11 cellular contexts compared by ENCODE assay signal in the genomic region with DNA sequence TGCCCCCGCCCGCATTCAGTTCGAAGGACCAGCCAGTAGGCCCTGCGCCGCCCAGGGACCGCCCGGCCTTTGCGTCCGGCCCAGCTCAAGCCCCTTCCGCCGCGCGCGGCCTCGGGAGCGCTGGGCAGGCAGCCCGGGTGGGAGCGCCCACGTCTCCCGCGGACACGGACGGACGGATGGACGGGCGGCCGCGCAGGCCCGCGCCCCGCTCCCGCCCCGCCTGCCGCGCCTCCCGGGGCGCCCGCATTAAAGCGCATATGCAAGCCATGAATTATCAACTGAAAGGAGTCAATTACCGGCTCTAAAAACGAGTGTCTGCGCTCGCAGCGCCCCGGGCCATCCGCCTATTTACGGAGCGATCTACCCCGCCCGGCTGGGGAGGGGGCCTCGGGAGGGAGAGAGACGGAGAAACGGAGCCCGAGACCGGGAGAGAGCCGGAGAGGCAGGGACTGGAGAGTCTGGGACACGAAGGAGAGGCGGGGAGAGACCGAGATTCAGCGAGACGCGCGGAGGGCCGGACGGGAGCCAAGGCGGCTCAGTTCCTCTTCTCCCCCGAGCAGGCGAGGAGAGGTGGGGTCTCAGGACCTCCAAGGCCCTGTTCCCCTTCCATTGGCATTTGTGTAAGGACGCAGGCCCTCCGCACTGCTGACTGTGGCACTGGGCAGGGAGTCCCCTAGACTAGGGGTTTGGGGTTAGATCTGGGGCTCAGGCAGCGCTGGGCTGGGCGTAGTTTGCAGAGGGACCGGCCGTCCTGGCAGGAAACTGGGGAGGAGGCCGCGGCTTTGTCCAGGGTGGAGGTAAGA. TPM values are rescaled to one million over a fixed set of nuclear protein-coding genes. Genes with fewer than 3 reads are reported as not detected.
DNase-seq lines count a peak whose midpoint lies in the region; ATAC-seq, FAIRE-seq and TF ChIP-seq lines count a peak whose summit lies in the region.
"Had no signal": no experiment of that assay in that cellular context is flagged by ENCODE, and none has a peak within 500 bp of the region (broad histone marks: within the 10 kb centered on the region; RNA-seq: fewer than 3 reads in every experiment).

No MANE protein-coding gene starts in this region.

- H3K79me2 ChIP-seq in HepG2 (ENCODE audit: insufficient read depth, low read length) = no peaks in the 10 kb centered on the region
- H3K79me2 ChIP-seq in mammary epithelial cell (ENCODE audit: insufficient read depth, low read length) = no peaks in the 10 kb centered on the region

- H3K27ac Mint-ChIP-seq in stimulated activated naive B cell treated with anti-CD40 and anti-IgM and Interleukin-4, amounts not matched to agents 10 μg/mL and 1 μg/mL and 100 μg/mL, for 72 hours = no peak overlapping the region
- H3K27ac Mint-ChIP-seq: activated CD4-positive, alpha-beta T cell treated with anti-CD3 and anti-CD28 coated beads, Interleukin-2, amount 10 ng/mL, durations not matched to agents 7 days and 5 days had no signal

- H3K9ac ChIP-seq in HepG2 (ENCODE audit: insufficient read depth, low read depth, low read length) (no peak overlapping the region), mammary epithelial cell (ENCODE audit: insufficient read depth, low read length) (no peak overlapping the region)

- peak overlapping the region; percentile 53 to 80 for H3K4me3 Mint-ChIP-seq in stimulated activated naive B cell treated with anti-CD40 and anti-IgM and Interleukin-4, amounts not matched to agents 10 μg/mL and 1 μg/mL and 100 μg/mL, for 72 hours
- H3K4me3 Mint-ChIP-seq: activated CD4-positive, alpha-beta T cell treated with anti-CD3 and anti-CD28 coated beads, Interleukin-2, amount 10 ng/mL, durations not matched to agents 7 days and 5 days had no signal

- POLR2A ChIA-PET in HepG2 (lab: Yijun Ruan, JAX) = no interaction called here

- peaks cover 9 to 25% of the 10 kb centered on the region in 2 donors for H3K4me1 Mint-ChIP-seq in stimulated activated naive B cell treated with anti-CD40 and anti-IgM and Interleukin-4, amounts not matched to agents 10 μg/mL and 1 μg/mL and 100 μg/mL, for 72 hours

- H3K27ac ChIP-seq in HepG2 (ENCODE audit: extremely low read length, insufficient read depth, low read length) (no peak overlapping the region), mammary epithelial cell (ENCODE audit: insufficient read depth, low read depth, low read length) (no peak overlapping the region)
- H3K27ac ChIP-seq: left lung had no signal

- H3K4me2 ChIP-seq in HepG2 (ENCODE audit: low read depth, low read length) = no peak overlapping the region
- H3K4me2 ChIP-seq in mammary epithelial cell (ENCODE audit: insufficient read depth, low read depth, low read length) = no peak overlapping the region

- TF ChIP-seq EP300 in HepG2 (IDR thresholded peaks at IDR 0.05; ENCODE audit: low read depth in 2 of 2, low read length in 2 of 2) = no peak
- TF ChIP-seq EP300 in HepG2 (CRISPR knock-in tag; IDR thresholded peaks at IDR 0.05; ENCODE audit: borderline replicate concordance) = no peak

- H3K4me3 ChIP-seq in choroid plexus epithelial cell (ENCODE audit: low read depth, low read length) (peak overlapping the region; percentile 38), HepG2 (replicated peaks in 1 of 3; ENCODE audit: insufficient read depth in 1 of 3, low read depth in 2 of 3, low read length in 3 of 3) (no peak overlapping the region; a peak in 1 of 6 replicates), mammary epithelial cell (replicated peaks in 1 of 3; ENCODE audit: insufficient read depth in 1 of 3, low read depth in 2 of 3, low read length in 3 of 3) (no peak overlapping the region)

- BruUV-seq in HepG2 (replicated peaks; lab: Mats Ljungman, UMichigan) (no TSS peak), mammary epithelial cell (replicated peaks; lab: Mats Ljungman, UMichigan) (no TSS peak)

- H3K9me3 Mint-ChIP-seq in stimulated activated naive B cell treated with anti-CD40 and anti-IgM and Interleukin-4, amounts not matched to agents 10 μg/mL and 1 μg/mL and 100 μg/mL, for 72 hours = no peaks in the 10 kb centered on the region
- H3K9me3 Mint-ChIP-seq: activated CD4-positive, alpha-beta T cell treated with anti-CD3 and anti-CD28 coated beads, Interleukin-2, amount 10 ng/mL, durations not matched to agents 7 days and 5 days had no signal

- TF ChIP-seq CTCF in choroid plexus epithelial cell (conservative IDR thresholded peaks at IDR 0.05; ENCODE audit: low read depth, low read length) = no peak
- TF ChIP-seq CTCF in HepG2 (CRISPR knock-in tag; IDR thresholded peaks at IDR 0.05) = no peak
- TF ChIP-seq CTCF in omental fat pad (IDR thresholded peaks at IDR 0.05) = no peak
- no peak for TF ChIP-seq CTCF in mammary epithelial cell (conservative IDR thresholded peaks at IDR 0.05 in 1 of 2, IDR thresholded peaks at IDR 0.05 in 1 of 2; ENCODE audit: extremely low read depth in 1 of 2, insufficient read depth in 1 of 2, low read depth in 1 of 2, low read length in 2 of 2)

- WGBS in HepG2 (ENCODE audit: low lambda C conversion rate) = 17% methylated on average over 38 of the region's 76 CpGs
- 40% methylated on average over 9 of the region's 76 CpGs for WGBS in mammary epithelial cell (ENCODE audit: low coverage, missing lambda C conversion rate)

- no peaks in the 10 kb centered on the region for H4K20me1 ChIP-seq in HepG2 (ENCODE audit: insufficient read depth, low read length)
- H4K20me1 ChIP-seq in mammary epithelial cell (ENCODE audit: insufficient read depth, low read length) = peaks cover 1% of the 10 kb centered on the region

- CTCF ChIA-PET in HepG2 (lab: Yijun Ruan, JAX; ENCODE audit: low intra/inter-chr PET ratio, low total read pairs) = interaction anchor here (4.1 kb wide), 1 partner anchor 79 kb away, joined by 37 read pairs; no protein-coding TSS in a partner anchor
- CTCF ChIA-PET in mammary epithelial cell (lab: Charles Lee; ENCODE audit: low non-redundant PET) = no interaction called here

- H3K36me3 Mint-ChIP-seq in stimulated activated naive B cell treated with anti-CD40 and anti-IgM and Interleukin-4, amounts not matched to agents 10 μg/mL and 1 μg/mL and 100 μg/mL, for 72 hours = no peaks in the 10 kb centered on the region

- no peaks in the 10 kb centered on the region for H3K36me3 ChIP-seq in HepG2 (replicated peaks in 1 of 2; ENCODE audit: control insufficient read depth in 1 of 2, insufficient read depth in 2 of 2, low read length in 2 of 2)
- H3K36me3 ChIP-seq in mammary epithelial cell (ENCODE audit: insufficient read depth, low read length) = no peaks in the 10 kb centered on the region
- H3K36me3 ChIP-seq: left lung had no signal

- H3K9me3 ChIP-seq in HepG2 (ENCODE audit: low read length) = no peaks in the 10 kb centered on the region
- H3K9me3 ChIP-seq in mammary epithelial cell (replicated peaks; ENCODE audit: insufficient read depth, low read length) = no peaks in the 10 kb centered on the region
- H3K9me3 ChIP-seq: left lung had no signal

- dilution Hi-C loops in mammary epithelial cell (cut with HindIII; ENCODE audit: low sequenced_read_pairs) = no loop called here

- ATAC-seq in HepG2 (no peak), omental fat pad (ENCODE audit: low FRiP score) (no peak)
- ATAC-seq in stimulated activated naive B cell treated with anti-CD40 and anti-IgM and Interleukin-4, amounts not matched to agents 10 μg/mL and 1 μg/mL and 100 μg/mL, for 72 hours (replicated peaks) = no peak
- ATAC-seq: left lung had no signal

- TF ChIP-seq POLR2A in HepG2 (IDR thresholded peaks at IDR 0.05; ENCODE audit: insufficient read depth in 1 of 2, low read depth in 2 of 2, low read length in 2 of 2) = no peak

- in situ Hi-C loops in HepG2 (cut with HindIII; ENCODE audit: extremely low pct_ligation_motif_present, low pct_unique_long_range_greater_than_20kb) (loop anchor here (5.0 kb wide), 1 partner anchor 79 kb away; no protein-coding TSS in a partner anchor), mammary epithelial cell (cut with MboI; ENCODE audit: low sequenced_read_pairs in 2 of 2) (loop anchor here in 1 of 2 donors (10.0 to 25.0 kb wide), 3 partner anchors 76 to 564 kb away; a partner anchor contains a TSS)

- peaks cover 82 to 94% of the 10 kb centered on the region in 2 donors for H3K27me3 Mint-ChIP-seq in stimulated activated naive B cell treated with anti-CD40 and anti-IgM and Interleukin-4, amounts not matched to agents 10 μg/mL and 1 μg/mL and 100 μg/mL, for 72 hours

- no peak for FAIRE-seq in HepG2 (lab: Jason Lieb, UNC)
- FAIRE-seq: bronchial epithelial cell had no signal

- intact Hi-C loops in HepG2 (cut with micrococcal nuclease; ENCODE audit: unreplicated experiment) = no loop called here
- intact Hi-C loops in posterior vena cava (cut with DNase I) = loop anchor here (1.0 to 5.0 kb wide), 2 partner anchors 79 to 84 kb away; no protein-coding TSS in a partner anchor
- intact Hi-C loops in mammary epithelial cell (cut with micrococcal nuclease) = no loop called here

- DNase-seq in NCI-H1417 (lab: John Stamatoyannopoulos, UW) (peak in 2 of 3 experiments; percentile 79 to 84), NCI-H1417 treated with DMSO at 0.1 percent for 48 hours (lab: John Stamatoyannopoulos, UW) (no peak), choroid plexus epithelial cell (ENCODE audit: low read depth) (no peak), HepG2 (ENCODE audit: low spot score) (no peak), posterior vena cava (ENCODE audit: low spot score) (no peak), omental fat pad (ENCODE audit: low spot score) (no peak), mammary epithelial cell (no peak)
- no peak for DNase-seq in stimulated activated naive B cell treated with anti-CD40 and anti-IgM and Interleukin-4, amounts not matched to agents 10 μg/mL and 1 μg/mL and 100 μg/mL, for 72 hours
- DNase-seq: activated CD4-positive, alpha-beta T cell treated with anti-CD3 and anti-CD28 coated beads, Interleukin-2, amount 10 ng/mL, durations not matched to agents 7 days and 5 days; left lung had no signal

- H3K27me3 ChIP-seq in HepG2 (ENCODE audit: control insufficient read depth in 1 of 2, insufficient read depth in 2 of 2, low read length in 2 of 2) = peaks cover 10 to 82% of the 10 kb centered on the region in 2 experiments
- H3K27me3 ChIP-seq in mammary epithelial cell (ENCODE audit: insufficient read depth, low read length) = peaks cover 15% of the 10 kb centered on the region

- H3K4me1 ChIP-seq in HepG2 (ENCODE audit: insufficient read depth, low read length) = no peaks in the 10 kb centered on the region
- no peaks in the 10 kb centered on the region for H3K4me1 ChIP-seq in mammary epithelial cell (ENCODE audit: insufficient read depth, low read length)

- no peak overlapping the region for H2AFZ ChIP-seq in HepG2 (ENCODE audit: low read length)
- no peak overlapping the region for H2AFZ ChIP-seq in mammary epithelial cell (ENCODE audit: low read depth, low read length)

- TF ChIP-seq RAD21 in HepG2 (CRISPR knock-in tag; IDR thresholded peaks at IDR 0.05) = no peak

RNA-seq across cellular contexts. Expression of a gene that starts 41.3 kb away (rescaled TPM):
- not detected in 2 replicates for total RNA-seq in HepG2 (2016; rRNA removed; fragmentation: Illumina TruSeq; extraction: Trizol)
- not detected in 2 replicates for total RNA-seq in HepG2 (2016; cell fraction: cytosol; rRNA removed; fragmentation: Illumina TruSeq; extraction: Trizol; ENCODE audit: low read depth)
- total RNA-seq in HepG2 (2016; cell fraction: insoluble cytoplasmic fraction; rRNA removed; fragmentation: Illumina TruSeq; extraction: Trizol) = not detected in 2 replicates
- not detected in 2 replicates for total RNA-seq in HepG2 (2016; cell fraction: membrane; rRNA removed; fragmentation: Illumina TruSeq; extraction: Trizol)
- not detected in 2 replicates for total RNA-seq in HepG2 (2016; cell fraction: nucleus; rRNA removed; fragmentation: Illumina TruSeq; extraction: Trizol)
- not detected in 2 replicates for polyA plus RNA-seq in HepG2 (2011; rRNA removed)
- not detected in 2 replicates for polyA plus RNA-seq in HepG2 (2011; cell fraction: cytosol; rRNA removed)
- polyA plus RNA-seq in HepG2 (2011; cell fraction: nucleus; rRNA removed) = not detected in 2 replicates
- polyA plus RNA-seq in HepG2 (2012) = not detected in 2 replicates
- not detected in 2 replicates for polyA plus RNA-seq in HepG2 (2016; cell fraction: cytosol; fragmentation: Illumina TruSeq; extraction: Trizol; ENCODE audit: low read depth)
- polyA plus RNA-seq in HepG2 (2016; cell fraction: insoluble cytoplasmic fraction; fragmentation: Illumina TruSeq; extraction: Trizol; ENCODE audit: low read depth) = not detected in 2 replicates
- not detected in 2 replicates for polyA plus RNA-seq in HepG2 (2016; cell fraction: membrane; fragmentation: Illumina TruSeq; extraction: Trizol; ENCODE audit: low read depth)
- not detected in 2 replicates for polyA plus RNA-seq in HepG2 (2016; cell fraction: nucleus; fragmentation: Illumina TruSeq; extraction: Trizol; ENCODE audit: insufficient read depth, low read depth)
- 1.9 TPM in 1 of 2 replicates, not detected in the other for polyA minus RNA-seq in HepG2 (2011; rRNA and poly(A)+ RNA removed; ENCODE audit: low replicate concordance)
- not detected in 2 replicates for polyA minus RNA-seq in HepG2 (2011; cell fraction: cytosol; rRNA and poly(A)+ RNA removed)
- polyA minus RNA-seq in HepG2 (2011; cell fraction: nucleus; rRNA and poly(A)+ RNA removed) = not detected in 2 replicates
- not detected for total RNA-seq in posterior vena cava
- total RNA-seq in omental fat pad = not detected
- not detected for total RNA-seq in mammary epithelial cell
- not detected for polyA plus RNA-seq in mammary epithelial cell
- polyA minus RNA-seq in mammary epithelial cell = not detected
- total RNA-seq: bronchial epithelial cell, left lung had no signal

RNA-seq across cellular contexts. Expression of a gene that starts 54.2 kb away (rescaled TPM):
- total RNA-seq in HepG2 (2016; rRNA removed; fragmentation: Illumina TruSeq; extraction: Trizol) = 1.5 and 11.0 TPM in 2 replicates
- total RNA-seq in HepG2 (2016; cell fraction: cytosol; rRNA removed; fragmentation: Illumina TruSeq; extraction: Trizol; ENCODE audit: low read depth) = 0.81 and 1.3 TPM in 2 replicates
- 2.5 and 10.2 TPM in 2 replicates for total RNA-seq in HepG2 (2016; cell fraction: insoluble cytoplasmic fraction; rRNA removed; fragmentation: Illumina TruSeq; extraction: Trizol)
- 1.7 and 2.5 TPM in 2 replicates for total RNA-seq in HepG2 (2016; cell fraction: membrane; rRNA removed; fragmentation: Illumina TruSeq; extraction: Trizol)
- 15.1 and 16.3 TPM in 2 replicates for total RNA-seq in HepG2 (2016; cell fraction: nucleus; rRNA removed; fragmentation: Illumina TruSeq; extraction: Trizol)
- polyA plus RNA-seq in HepG2 (2011; rRNA removed) = 5.4 and 7.3 TPM in 2 replicates
- 2.5 TPM in 2 replicates for polyA plus RNA-seq in HepG2 (2011; cell fraction: cytosol; rRNA removed)
- 64.9 and 80.8 TPM in 2 replicates for polyA plus RNA-seq in HepG2 (2011; cell fraction: nucleus; rRNA removed)
- 5.2 and 6.0 TPM in 2 replicates for polyA plus RNA-seq in HepG2 (2012)
- polyA plus RNA-seq in HepG2 (2016; cell fraction: cytosol; fragmentation: Illumina TruSeq; extraction: Trizol; ENCODE audit: low read depth) = 0.85 and 1.2 TPM in 2 replicates
- polyA plus RNA-seq in HepG2 (2016; cell fraction: insoluble cytoplasmic fraction; fragmentation: Illumina TruSeq; extraction: Trizol; ENCODE audit: low read depth) = 1.3 and 2.2 TPM in 2 replicates
- polyA plus RNA-seq in HepG2 (2016; cell fraction: membrane; fragmentation: Illumina TruSeq; extraction: Trizol; ENCODE audit: low read depth) = 1.0 and 1.2 TPM in 2 replicates
- 32.6 and 35.3 TPM in 2 replicates for polyA plus RNA-seq in HepG2 (2016; cell fraction: nucleus; fragmentation: Illumina TruSeq; extraction: Trizol; ENCODE audit: insufficient read depth, low read depth)
- polyA minus RNA-seq in HepG2 (2011; rRNA and poly(A)+ RNA removed; ENCODE audit: low replicate concordance) = 0.47 and 3.4 TPM in 2 replicates
- 1.4 and 1.7 TPM in 2 replicates for polyA minus RNA-seq in HepG2 (2011; cell fraction: cytosol; rRNA and poly(A)+ RNA removed)
- polyA minus RNA-seq in HepG2 (2011; cell fraction: nucleus; rRNA and poly(A)+ RNA removed) = 11.1 and 15.8 TPM in 2 replicates
- total RNA-seq in posterior vena cava = 1 to 10 TPM; 2.2 to 2.4 TPM
- 10 to 100 TPM; 11.5 to 36.4 (median 20.3) TPM for total RNA-seq in omental fat pad
- 10 to 100 TPM; 14.7 to 21.0 TPM for total RNA-seq in mammary epithelial cell
- 4.1 TPM for polyA plus RNA-seq in mammary epithelial cell
- polyA minus RNA-seq in mammary epithelial cell = 5.0 TPM

Comparison
In these comparisons a context has a peak if more than half of its experiments do, and no peak if none do; other contexts are left out.
1. DNase-seq: peak in NCI-H1417 (2 of 3); none in NCI-H1417 treated with DMSO at 0.1 percent for 48 hours (single experiment), choroid plexus epithelial cell (single experiment), HepG2 (single experiment), stimulated activated naive B cell treated with anti-CD40 and anti-IgM and Interleukin-4, amounts not matched to agents 10 μg/mL and 1 μg/mL and 100 μg/mL, for 72 hours (single experiment), posterior vena cava (single experiment), omental fat pad (single experiment) and mammary epithelial cell (single experiment).
2. intact Hi-C loops: an anchor here in posterior vena cava (1.0 to 5.0 kb wide); none called in HepG2 and mammary epithelial cell.